In the genomic region with DNA sequence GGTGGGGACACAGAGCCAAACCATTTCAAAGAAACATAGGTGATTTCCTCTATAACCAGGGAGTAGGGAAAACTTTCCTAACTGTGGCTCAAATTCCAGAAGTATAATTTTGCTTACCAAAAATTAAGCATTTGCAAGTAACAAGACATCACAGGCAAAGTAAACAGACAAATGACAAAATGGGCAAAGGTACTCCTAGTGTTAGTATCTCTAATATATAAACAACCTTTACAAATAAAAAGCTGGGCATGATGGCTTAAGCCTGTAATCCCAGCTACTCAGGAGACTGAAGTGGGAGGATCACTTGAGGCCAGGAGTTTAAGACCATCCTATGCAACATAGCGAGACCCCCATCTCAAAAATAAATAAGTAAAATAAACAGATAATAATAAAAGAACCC, we compare ENCODE assay signal across 34 cellular contexts.
"Had no signal": no experiment of that assay in that cellular context is flagged by ENCODE, and none has a peak within 500 bp of the region (broad histone marks: within the 10 kb centered on the region; RNA-seq: fewer than 3 reads in every experiment).

No MANE protein-coding gene starts in this region.

- H3K27ac ChIP-seq: adrenal gland, ascending aorta, body of pancreas, brain microvascular endothelial cell, breast epithelium, cardiac muscle cell had no signal

- ATAC-seq: activated naive CD4-positive, alpha-beta T cell treated with anti-CD3 and anti-CD28 coated beads, Interleukin-2, amount 50 U/mL, for 72 hours; activated naive CD8-positive, alpha-beta T cell treated with anti-CD3 and anti-CD28 coated beads, Interleukin-2, amount 50 U/mL, for 24 hours; activated T-cell treated with anti-CD3 and anti-CD28 coated beads, Interleukin-2, amount 50 U/mL, for 4 hours; activated T-cell treated with anti-CD3 and anti-CD28 coated beads, Interleukin-2, amount 50 U/mL, for 72 hours; activated T-helper 17 cell treated with anti-CD3 and anti-CD28 coated beads, Interleukin-2, amount 50 U/mL, for 72 hours; body of pancreas had no signal

- H3K9me3 ChIP-seq: ascending aorta, body of pancreas had no signal

- H3K4me3 ChIP-seq: adrenal gland, ascending aorta, body of pancreas, breast epithelium, cardiac muscle cell had no signal

- FAIRE-seq: astrocyte, bronchial epithelial cell had no signal

- H3K4me1 ChIP-seq: adrenal gland, ascending aorta, body of pancreas, breast epithelium had no signal

- DNase-seq: activated effector memory CD4-positive, alpha-beta T cell treated with anti-CD3 and anti-CD28 coated beads, Interleukin-2, amount 50 U/mL, for 16 hours; activated effector memory CD4-positive, alpha-beta T cell treated with Interleukin-2 at 50 U/mL for 16 hours; activated gamma-delta T cell; activated gamma-delta T cell treated with Interleukin-2 at 50 U/mL for 16 hours; activated naive CD4-positive, alpha-beta T cell; activated naive CD4-positive, alpha-beta T cell treated with anti-CD3 and anti-CD28 coated beads for 36 hours; activated naive CD4-positive, alpha-beta T cell treated with anti-CD3 and anti-CD28 coated beads, Interleukin-2, amount 10 ng/mL, durations not matched to agents 7 days and 5 days; activated naive CD4-positive, alpha-beta T cell treated with anti-CD3 and anti-CD28 coated beads, Interleukin-2, amount 50 U/mL, for 16 hours; activated naive CD4-positive, alpha-beta T cell treated with Interleukin-2 at 50 U/mL for 16 hours; activated naive CD8-positive, alpha-beta T cell treated with anti-CD3 and anti-CD28 coated beads for 36 hours; activated naive CD8-positive, alpha-beta T cell treated with anti-CD3 and anti-CD28 coated beads, Interleukin-2, amount 10 ng/mL, durations not matched to agents 7 days and 5 days; activated naive CD8-positive, alpha-beta T cell treated with anti-CD3 and anti-CD28 coated beads, Interleukin-2, amount 50 U/mL, for 24 hours; activated T-cell treated with anti-CD3 and anti-CD28 coated beads, Interleukin-2, amount 50 U/mL, for 1 hour; activated T-cell treated with anti-CD3 and anti-CD28 coated beads, Interleukin-2, amount 50 U/mL, for 24 hours; activated T-cell treated with anti-CD3 and anti-CD28 coated beads, Interleukin-2, amount 50 U/mL, for 4 hours; activated T-cell treated with anti-CD3 and anti-CD28 coated beads, Interleukin-2, amount 50 U/mL, for 48 hours; activated T-cell treated with anti-CD3 and anti-CD28 coated beads, Interleukin-2, amount 50 U/mL, for 72 hours; adrenal gland; amniotic stem cell; amygdala; anterior cingulate cortex; aorta; body of pancreas; brain microvascular endothelial cell; caudate nucleus; central memory CD4-positive, alpha-beta T cell; cerebellar nuclear complex had no signal

- H3K36me3 ChIP-seq: adrenal gland, ascending aorta, brain microvascular endothelial cell, breast epithelium, cardiac muscle cell had no signal

- H3K27me3 ChIP-seq: adrenal gland, ascending aorta, body of pancreas, brain microvascular endothelial cell, breast epithelium, cardiac muscle cell had no signal
